ENCODE assay signal across 10 cellular contexts in genomic region chr14:61460853-61461611, GRCh38.
DNase-seq lines count a peak whose midpoint lies in the region; TF ChIP-seq lines count a peak whose summit lies in the region.
"Had no signal": no experiment of that assay in that cellular context is flagged by ENCODE, and none has a peak within 500 bp of the region (broad histone marks: within the 10 kb centered on the region; RNA-seq: fewer than 3 reads in every experiment).

No MANE protein-coding gene starts in this region.

- 86% methylated on average over 14 of the region's 14 CpGs for WGBS in smooth muscle cell (ENCODE audit: low lambda C conversion rate)

- H3K4me2 ChIP-seq in PC-9: peak overlapping the region; percentile 5; the same call in 1 of the 2 replicates
- H3K4me2 ChIP-seq in smooth muscle cell: no peak overlapping the region

- H3K9me2 ChIP-seq in PC-9 (ENCODE audit: insufficient read depth): no peaks in the 10 kb centered on the region

- CTCF ChIA-PET in PC-9 (lab: Charles Lee): interaction anchor here (0.6 kb wide), 1 partner anchor 377 kb away, joined by 19 read pairs; no protein-coding TSS in a partner anchor

- H3F3A ChIP-seq in PC-9 (ENCODE audit: insufficient read depth, low read depth) (peaks cover 27% of the 10 kb centered on the region), smooth muscle cell (ENCODE audit: low read depth) (no peaks in the 10 kb centered on the region)

- H3K36me3 ChIP-seq in PC-9 (ENCODE audit: low read depth) (peaks cover 17% of the 10 kb centered on the region), brain microvascular endothelial cell (replicated peaks) (no peaks in the 10 kb centered on the region), smooth muscle cell (ENCODE audit: low read depth) (no peaks in the 10 kb centered on the region)

- H4K20me1 ChIP-seq in PC-9 (ENCODE audit: insufficient read depth) (no peaks in the 10 kb centered on the region), smooth muscle cell (ENCODE audit: low read depth) (no peaks in the 10 kb centered on the region)

- no peak overlapping the region for H3K4me3 Mint-ChIP-seq in progenitor cell of endocrine pancreas (ENCODE audit: low read depth)

- peak in 3 of 4 experiments; percentile 10 to 25 (median 16) for DNase-seq in activated CD4-positive, CD25-positive, alpha-beta regulatory T cell (lab: John Stamatoyannopoulos, UW)
- DNase-seq in activated CD4-positive, CD25-positive, alpha-beta regulatory T cell treated with anti-CD3 and anti-CD28 coated beads, Interleukin-2, amount 50 U/mL, for 72 hours: no peak
- peak in 1 of 2 experiments; percentile 66 for DNase-seq in PC-9
- peak; percentile 8 for DNase-seq in brain microvascular endothelial cell
- DNase-seq in smooth muscle cell (lab: John Stamatoyannopoulos, UW; ENCODE audit: unreplicated experiment): no peak
- DNase-seq in NOMO-1 (lab: John Stamatoyannopoulos, UW; ENCODE audit: unreplicated experiment in 2 of 2): no peak
- DNase-seq in AG20443 (ENCODE audit: low spot score): no peak
- no peak for DNase-seq in progenitor cell of endocrine pancreas (ENCODE audit: low spot score, unreplicated experiment)

- H3K4me1 ChIP-seq in PC-9 (replicated peaks; ENCODE audit: insufficient read depth): peaks cover 48% of the 10 kb centered on the region
- no peaks in the 10 kb centered on the region for H3K4me1 ChIP-seq in smooth muscle cell (ENCODE audit: low read depth)

- intact Hi-C loops in PC-9 (cut with micrococcal nuclease; ENCODE audit: unreplicated experiment): loop anchor here (1.0 kb wide), 4 partner anchors 164 to 666 kb away; no protein-coding TSS in a partner anchor

- no peak for TF ChIP-seq CTCF in PC-9 (conservative IDR thresholded peaks at IDR 0.05)
- TF ChIP-seq CTCF in brain microvascular endothelial cell (IDR thresholded peaks at IDR 0.05; ENCODE audit: low read depth, low read length, missing control alignments): no peak
- peak; percentile 8 for TF ChIP-seq CTCF in smooth muscle cell (IDR thresholded peaks at IDR 0.05; ENCODE audit: borderline replicate concordance, insufficient read depth, poor library complexity, severe bottlenecking)
- TF ChIP-seq CTCF in progenitor cell of endocrine pancreas (IDR thresholded peaks at IDR 0.05; ENCODE audit: unreplicated experiment): no peak

- in situ Hi-C loops in brain microvascular endothelial cell (cut with HindIII; ENCODE audit: low pct_ligation_motif_present, low sequenced_read_pairs): loop anchor here (10.0 to 25.0 kb wide), 2 partner anchors 251 to 374 kb away; no protein-coding TSS in a partner anchor

- H3K79me2 ChIP-seq in PC-9 (ENCODE audit: low read depth) (peaks cover 34% of the 10 kb centered on the region), smooth muscle cell (ENCODE audit: low read depth) (no peaks in the 10 kb centered on the region)

- H3K9ac ChIP-seq in smooth muscle cell (ENCODE audit: low read depth): no peak overlapping the region

- H3K9me3 ChIP-seq in PC-9 (ENCODE audit: insufficient read depth, low read depth) (0 out of 2 replicates have a peak, but pooled peaks cover 6% of the 10 kb centered on the region), smooth muscle cell (replicated peaks; ENCODE audit: low read depth) (no peaks in the 10 kb centered on the region)

- peaks cover 3% of the 10 kb centered on the region for H3K36me3 Mint-ChIP-seq in progenitor cell of endocrine pancreas (ENCODE audit: insufficient read depth)

- no TSS peak for BruUV-seq in PC-9 (replicated peaks; lab: Mats Ljungman, UMichigan)

- no peaks in the 10 kb centered on the region for H3K27me3 ChIP-seq in PC-9 (ENCODE audit: insufficient read depth, low read depth)
- H3K27me3 ChIP-seq in brain microvascular endothelial cell (replicated peaks): no peaks in the 10 kb centered on the region
- H3K27me3 ChIP-seq in smooth muscle cell (ENCODE audit: low read depth): no peaks in the 10 kb centered on the region
- H3K27me3 ChIP-seq: dorsolateral prefrontal cortex had no signal

- H3K27ac ChIP-seq in PC-9 (peak overlapping the region; percentile 66), brain microvascular endothelial cell (no peak overlapping the region), smooth muscle cell (ENCODE audit: low read depth) (no peak overlapping the region)

- H3K27me3 Mint-ChIP-seq in progenitor cell of endocrine pancreas: no peaks in the 10 kb centered on the region

- H2AFZ ChIP-seq in PC-9 (no peak overlapping the region), smooth muscle cell (ENCODE audit: low read depth) (no peak overlapping the region)

- peaks cover 12% of the 10 kb centered on the region for H3K4me1 Mint-ChIP-seq in progenitor cell of endocrine pancreas (ENCODE audit: low read depth)

- no peak overlapping the region for H3K4me3 ChIP-seq in PC-9
- no peak overlapping the region for H3K4me3 ChIP-seq in brain microvascular endothelial cell (ENCODE audit: low read depth, low read length)
- H3K4me3 ChIP-seq in smooth muscle cell: no peak overlapping the region
- H3K4me3 ChIP-seq: dorsolateral prefrontal cortex, lung had no signal

- POLR2A ChIA-PET in PC-9 (lab: Charles Lee; ENCODE audit: unreplicated experiment): no interaction called here

- H3K27ac Mint-ChIP-seq in progenitor cell of endocrine pancreas: no peak overlapping the region

- peaks cover 7% of the 10 kb centered on the region for H3K9me3 Mint-ChIP-seq in progenitor cell of endocrine pancreas (ENCODE audit: low read depth)

Comparison
In these comparisons a context has a peak if more than half of its experiments do, and no peak if none do; other contexts are left out.
1. DNase-seq: peak in activated CD4-positive, CD25-positive, alpha-beta regulatory T cell (3 of 4) and brain microvascular endothelial cell (single experiment); none in activated CD4-positive, CD25-positive, alpha-beta regulatory T cell treated with anti-CD3 and anti-CD28 coated beads, Interleukin-2, amount 50 U/mL, for 72 hours (single experiment), smooth muscle cell (single experiment), NOMO-1 (0 of 2), AG20443 (single experiment) and progenitor cell of endocrine pancreas (single experiment).